1 cellular context compared by ENCODE assay signal in the genomic region with DNA sequence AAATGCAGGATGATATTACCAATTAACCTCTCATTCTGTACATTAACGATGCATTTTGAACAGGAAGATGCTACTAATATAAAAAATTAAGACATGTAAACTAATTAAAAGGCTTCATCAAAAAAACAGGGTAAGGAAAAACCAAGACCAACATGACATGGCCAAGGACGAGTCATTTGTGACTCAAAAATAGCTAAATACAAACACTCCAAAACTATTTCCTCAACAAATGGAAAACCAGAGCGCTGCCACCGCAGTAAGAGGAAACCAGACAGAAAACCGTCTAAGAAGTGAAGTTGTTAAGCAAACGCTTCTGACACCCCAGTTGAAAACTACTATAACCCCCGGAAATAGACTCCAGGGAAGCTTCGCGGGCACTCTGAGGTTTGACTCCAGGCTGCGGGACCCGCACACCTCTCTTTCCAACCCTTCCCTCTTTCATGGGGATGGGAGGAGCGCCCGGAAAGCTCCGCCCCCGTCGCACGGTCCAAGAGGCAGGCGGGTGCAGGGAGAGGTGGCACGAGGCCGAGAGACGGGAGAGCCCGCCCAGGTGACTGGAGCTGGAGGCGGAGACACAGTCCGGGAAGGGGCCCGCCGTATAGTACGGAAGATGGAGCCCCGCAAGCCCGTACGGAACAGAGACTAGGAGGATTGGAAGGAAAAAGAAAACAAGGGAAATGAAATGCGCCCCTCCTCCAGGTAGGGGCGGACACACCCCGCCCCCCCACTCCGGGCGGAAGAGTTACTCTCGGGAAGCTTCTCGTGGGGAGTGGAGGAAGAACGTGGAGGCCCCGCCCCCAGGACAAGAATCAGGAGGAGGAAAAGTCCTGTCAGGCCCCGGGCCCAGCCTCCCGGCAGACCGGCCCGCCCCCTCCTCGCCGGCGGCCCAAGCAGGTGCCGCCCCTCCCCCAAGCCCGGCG.
A peak's percentile ranks its signal among the peaks of the same experiment; 100 is the strongest.
TF ChIP-seq lines count a peak whose summit lies in the region.

No MANE protein-coding gene starts in this region.

TF ChIP-seq in HepG2, 621 proteins besides CTCF, POLR2A, EP300 and RAD21 (continued from another document and continues in another):
- TF ChIP-seq HINFP (CRISPR knock-in tag; IDR thresholded peaks at IDR 0.05; ENCODE audit: low read depth) (no peak), ZSCAN25 (CRISPR knock-in tag; IDR thresholded peaks at IDR 0.05) (no peak; the same call in 1 of the 2 replicates), SYNCRIP (IDR thresholded peaks at IDR 0.05; ENCODE audit: insufficient read depth, low read depth, low read length) (no peak), MAFK (conservative IDR thresholded peaks at IDR 0.05 in 1 of 2, IDR thresholded peaks at IDR 0.05 in 1 of 2; ENCODE audit: low read length in 2 of 2) (no peak), TBX2 (CRISPR knock-in tag; IDR thresholded peaks at IDR 0.05; ENCODE audit: borderline replicate concordance) (peak; percentile 31; the same call in 1 of the 2 replicates), PRPF4 (IDR thresholded peaks at IDR 0.05; ENCODE audit: low read depth, low read length, poor library complexity, severe bottlenecking) (no peak), ATF1 (CRISPR knock-in tag; IDR thresholded peaks at IDR 0.05) (no peak), ERF (CRISPR knock-in tag; IDR thresholded peaks at IDR 0.05) (peak; percentile 54; the same call in 1 of the 2 replicates), PHF8 (CRISPR knock-in tag; IDR thresholded peaks at IDR 0.05) (peak; percentile 59; the same call in 1 of the 2 replicates), ZNF12 (CRISPR knock-in tag; IDR thresholded peaks at IDR 0.05) (no peak; the same call in 1 of the 2 replicates), NAIF1 (CRISPR knock-in tag; IDR thresholded peaks at IDR 0.05; ENCODE audit: borderline replicate concordance) (no peak), NFE2 (CRISPR knock-in tag; IDR thresholded peaks at IDR 0.05) (no peak), CAMTA2 (CRISPR knock-in tag; IDR thresholded peaks at IDR 0.05; ENCODE audit: borderline replicate concordance) (no peak), MBNL3 (CRISPR knock-in tag; conservative IDR thresholded peaks at IDR 0.05) (no peak), HBP1 (CRISPR knock-in tag; IDR thresholded peaks at IDR 0.05; ENCODE audit: low read depth) (no peak), ZNF550 (CRISPR knock-in tag; IDR thresholded peaks at IDR 0.05; ENCODE audit: borderline replicate concordance) (no peak), ZNF567 (CRISPR knock-in tag; IDR thresholded peaks at IDR 0.05; ENCODE audit: borderline replicate concordance) (no peak), TFDP2 (CRISPR knock-in tag; IDR thresholded peaks at IDR 0.05) (peak; percentile 71; the same call in 1 of the 2 replicates), BRD4 (CRISPR knock-in tag; IDR thresholded peaks at IDR 0.05) (no peak), PTBP1 (IDR thresholded peaks at IDR 0.05; ENCODE audit: low read depth, low read length, poor library complexity, severe bottlenecking) (no peak), EZH2 (conservative IDR thresholded peaks at IDR 0.05; ENCODE audit: low read depth, low read length) (no peak), TGIF2 (CRISPR knock-in tag; IDR thresholded peaks at IDR 0.05) (no peak), ZNF264 (CRISPR knock-in tag; IDR thresholded peaks at IDR 0.05) (no peak), ZFX (CRISPR knock-in tag; IDR thresholded peaks at IDR 0.05; ENCODE audit: low read depth) (no peak), KDM2A (CRISPR knock-in tag; IDR thresholded peaks at IDR 0.05; ENCODE audit: borderline replicate concordance, low read depth) (0 out of 2 replicates have a peak, but pooled peaks have one; percentile 29), ZNF720 (CRISPR knock-in tag; IDR thresholded peaks at IDR 0.05) (no peak), ARNT (IDR thresholded peaks at IDR 0.05) (no peak), ZZZ3 (CRISPR knock-in tag; IDR thresholded peaks at IDR 0.05; ENCODE audit: borderline replicate concordance) (no peak), ZNF737 (CRISPR knock-in tag; IDR thresholded peaks at IDR 0.05; ENCODE audit: borderline replicate concordance) (no peak)
- TF ChIP-seq, protein P1, sequence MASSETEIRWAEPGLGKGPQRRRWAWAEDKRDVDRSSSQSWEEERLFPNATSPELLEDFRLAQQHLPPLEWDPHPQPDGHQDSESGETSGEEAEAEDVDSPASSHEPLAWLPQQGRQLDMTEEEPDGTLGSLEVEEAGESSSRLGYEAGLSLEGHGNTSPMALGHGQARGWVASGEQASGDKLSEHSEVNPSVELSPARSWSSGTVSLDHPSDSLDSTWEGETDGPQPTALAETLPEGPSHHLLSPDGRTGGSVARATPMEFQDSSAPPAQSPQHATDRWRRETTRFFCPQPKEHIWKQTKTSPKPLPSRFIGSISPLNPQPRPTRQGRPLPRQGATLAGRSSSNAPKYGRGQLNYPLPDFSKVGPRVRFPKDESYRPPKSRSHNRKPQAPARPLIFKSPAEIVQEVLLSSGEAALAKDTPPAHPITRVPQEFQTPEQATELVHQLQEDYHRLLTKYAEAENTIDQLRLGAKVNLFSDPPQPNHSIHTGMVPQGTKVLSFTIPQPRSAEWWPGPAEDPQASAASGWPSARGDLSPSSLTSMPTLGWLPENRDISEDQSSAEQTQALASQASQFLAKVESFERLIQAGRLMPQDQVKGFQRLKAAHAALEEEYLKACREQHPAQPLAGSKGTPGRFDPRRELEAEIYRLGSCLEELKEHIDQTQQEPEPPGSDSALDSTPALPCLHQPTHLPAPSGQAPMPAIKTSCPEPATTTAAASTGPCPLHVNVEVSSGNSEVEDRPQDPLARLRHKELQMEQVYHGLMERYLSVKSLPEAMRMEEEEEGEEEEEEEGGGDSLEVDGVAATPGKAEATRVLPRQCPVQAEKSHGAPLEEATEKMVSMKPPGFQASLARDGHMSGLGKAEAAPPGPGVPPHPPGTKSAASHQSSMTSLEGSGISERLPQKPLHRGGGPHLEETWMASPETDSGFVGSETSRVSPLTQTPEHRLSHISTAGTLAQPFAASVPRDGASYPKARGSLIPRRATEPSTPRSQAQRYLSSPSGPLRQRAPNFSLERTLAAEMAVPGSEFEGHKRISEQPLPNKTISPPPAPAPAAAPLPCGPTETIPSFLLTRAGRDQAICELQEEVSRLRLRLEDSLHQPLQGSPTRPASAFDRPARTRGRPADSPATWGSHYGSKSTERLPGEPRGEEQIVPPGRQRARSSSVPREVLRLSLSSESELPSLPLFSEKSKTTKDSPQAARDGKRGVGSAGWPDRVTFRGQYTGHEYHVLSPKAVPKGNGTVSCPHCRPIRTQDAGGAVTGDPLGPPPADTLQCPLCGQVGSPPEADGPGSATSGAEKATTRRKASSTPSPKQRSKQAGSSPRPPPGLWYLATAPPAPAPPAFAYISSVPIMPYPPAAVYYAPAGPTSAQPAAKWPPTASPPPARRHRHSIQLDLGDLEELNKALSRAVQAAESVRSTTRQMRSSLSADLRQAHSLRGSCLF (CRISPR knock-in tag; IDR thresholded peaks at IDR 0.05; ENCODE audit: borderline replicate concordance) = no peak
- TF ChIP-seq, protein P2, sequence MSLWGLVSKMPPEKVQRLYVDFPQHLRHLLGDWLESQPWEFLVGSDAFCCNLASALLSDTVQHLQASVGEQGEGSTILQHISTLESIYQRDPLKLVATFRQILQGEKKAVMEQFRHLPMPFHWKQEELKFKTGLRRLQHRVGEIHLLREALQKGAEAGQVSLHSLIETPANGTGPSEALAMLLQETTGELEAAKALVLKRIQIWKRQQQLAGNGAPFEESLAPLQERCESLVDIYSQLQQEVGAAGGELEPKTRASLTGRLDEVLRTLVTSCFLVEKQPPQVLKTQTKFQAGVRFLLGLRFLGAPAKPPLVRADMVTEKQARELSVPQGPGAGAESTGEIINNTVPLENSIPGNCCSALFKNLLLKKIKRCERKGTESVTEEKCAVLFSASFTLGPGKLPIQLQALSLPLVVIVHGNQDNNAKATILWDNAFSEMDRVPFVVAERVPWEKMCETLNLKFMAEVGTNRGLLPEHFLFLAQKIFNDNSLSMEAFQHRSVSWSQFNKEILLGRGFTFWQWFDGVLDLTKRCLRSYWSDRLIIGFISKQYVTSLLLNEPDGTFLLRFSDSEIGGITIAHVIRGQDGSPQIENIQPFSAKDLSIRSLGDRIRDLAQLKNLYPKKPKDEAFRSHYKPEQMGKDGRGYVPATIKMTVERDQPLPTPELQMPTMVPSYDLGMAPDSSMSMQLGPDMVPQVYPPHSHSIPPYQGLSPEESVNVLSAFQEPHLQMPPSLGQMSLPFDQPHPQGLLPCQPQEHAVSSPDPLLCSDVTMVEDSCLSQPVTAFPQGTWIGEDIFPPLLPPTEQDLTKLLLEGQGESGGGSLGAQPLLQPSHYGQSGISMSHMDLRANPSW (CRISPR knock-in tag; IDR thresholded peaks at IDR 0.05; ENCODE audit: borderline replicate concordance) = no peak
- TF ChIP-seq, protein P3, sequence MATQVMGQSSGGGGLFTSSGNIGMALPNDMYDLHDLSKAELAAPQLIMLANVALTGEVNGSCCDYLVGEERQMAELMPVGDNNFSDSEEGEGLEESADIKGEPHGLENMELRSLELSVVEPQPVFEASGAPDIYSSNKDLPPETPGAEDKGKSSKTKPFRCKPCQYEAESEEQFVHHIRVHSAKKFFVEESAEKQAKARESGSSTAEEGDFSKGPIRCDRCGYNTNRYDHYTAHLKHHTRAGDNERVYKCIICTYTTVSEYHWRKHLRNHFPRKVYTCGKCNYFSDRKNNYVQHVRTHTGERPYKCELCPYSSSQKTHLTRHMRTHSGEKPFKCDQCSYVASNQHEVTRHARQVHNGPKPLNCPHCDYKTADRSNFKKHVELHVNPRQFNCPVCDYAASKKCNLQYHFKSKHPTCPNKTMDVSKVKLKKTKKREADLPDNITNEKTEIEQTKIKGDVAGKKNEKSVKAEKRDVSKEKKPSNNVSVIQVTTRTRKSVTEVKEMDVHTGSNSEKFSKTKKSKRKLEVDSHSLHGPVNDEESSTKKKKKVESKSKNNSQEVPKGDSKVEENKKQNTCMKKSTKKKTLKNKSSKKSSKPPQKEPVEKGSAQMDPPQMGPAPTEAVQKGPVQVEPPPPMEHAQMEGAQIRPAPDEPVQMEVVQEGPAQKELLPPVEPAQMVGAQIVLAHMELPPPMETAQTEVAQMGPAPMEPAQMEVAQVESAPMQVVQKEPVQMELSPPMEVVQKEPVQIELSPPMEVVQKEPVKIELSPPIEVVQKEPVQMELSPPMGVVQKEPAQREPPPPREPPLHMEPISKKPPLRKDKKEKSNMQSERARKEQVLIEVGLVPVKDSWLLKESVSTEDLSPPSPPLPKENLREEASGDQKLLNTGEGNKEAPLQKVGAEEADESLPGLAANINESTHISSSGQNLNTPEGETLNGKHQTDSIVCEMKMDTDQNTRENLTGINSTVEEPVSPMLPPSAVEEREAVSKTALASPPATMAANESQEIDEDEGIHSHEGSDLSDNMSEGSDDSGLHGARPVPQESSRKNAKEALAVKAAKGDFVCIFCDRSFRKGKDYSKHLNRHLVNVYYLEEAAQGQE (IDR thresholded peaks at IDR 0.05; ENCODE audit: borderline replicate concordance in 1 of 2, low read depth in 1 of 2, low read length in 2 of 2) = no peak
- TF ChIP-seq, protein P4, sequence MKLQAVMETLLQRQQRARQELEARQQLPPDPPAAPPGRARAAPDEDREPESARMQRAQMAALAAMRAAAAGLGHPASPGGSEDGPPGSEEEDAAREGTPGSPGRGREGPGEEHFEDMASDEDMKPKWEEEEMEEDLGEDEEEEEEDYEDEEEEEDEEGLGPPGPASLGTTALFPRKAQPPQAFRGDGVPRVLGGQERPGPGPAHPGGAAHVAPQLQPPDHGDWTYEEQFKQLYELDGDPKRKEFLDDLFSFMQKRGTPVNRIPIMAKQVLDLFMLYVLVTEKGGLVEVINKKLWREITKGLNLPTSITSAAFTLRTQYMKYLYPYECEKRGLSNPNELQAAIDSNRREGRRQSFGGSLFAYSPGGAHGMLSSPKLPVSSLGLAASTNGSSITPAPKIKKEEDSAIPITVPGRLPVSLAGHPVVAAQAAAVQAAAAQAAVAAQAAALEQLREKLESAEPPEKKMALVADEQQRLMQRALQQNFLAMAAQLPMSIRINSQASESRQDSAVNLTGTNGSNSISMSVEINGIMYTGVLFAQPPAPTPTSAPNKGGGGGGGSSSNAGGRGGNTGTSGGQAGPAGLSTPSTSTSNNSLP (IDR thresholded peaks at IDR 0.05; ENCODE audit: low read depth, low read length) = no peak
